Comparison of ENCODE assay signal across 8 cellular contexts in the genomic region with DNA sequence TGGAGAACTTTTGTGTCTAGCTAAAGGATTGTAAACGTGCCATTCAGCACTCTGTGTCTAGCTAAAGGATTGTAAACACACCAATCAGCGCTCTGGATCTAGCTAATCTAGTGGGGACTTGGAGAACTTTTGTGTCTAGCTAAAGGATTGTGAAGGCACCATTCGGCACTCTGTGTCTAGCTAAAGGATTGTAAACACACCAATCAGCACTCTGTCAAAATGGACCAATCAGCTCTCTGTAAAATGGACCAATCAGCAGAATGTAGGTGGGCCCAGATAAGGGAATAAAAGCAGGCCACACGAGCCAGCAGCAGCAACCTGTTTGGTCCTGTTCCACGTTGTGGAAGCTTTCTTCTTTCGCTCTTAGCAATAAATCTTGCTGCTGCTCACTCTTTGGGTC.
A peak's percentile ranks its signal among the peaks of the same experiment; 100 is the strongest.
DNase-seq lines count a peak whose midpoint lies in the region; ATAC-seq and TF ChIP-seq lines count a peak whose summit lies in the region.
"Not testable (repeated sequence)": the region's sequence is repeated elsewhere in the genome, so short reads cannot be mapped to it uniquely, and the experiment has no call there.

No MANE protein-coding gene starts in this region.

- not testable (repeated sequence) for H3K27me3 Mint-ChIP-seq in nephron (ENCODE audit: low read depth)
- H3K27me3 Mint-ChIP-seq in stimulated activated naive CD8-positive, alpha-beta T cell treated with anti-CD3 and anti-CD28 coated beads, Interleukin-15, Interleukin-2, amounts not matched to agents 100 ng/mL and 50 ng/mL, for 24 hours: peaks cover 16% of the 10 kb centered on the region

- H3K4me3 ChIP-seq in HCT116 (replicated peaks in 1 of 2; ENCODE audit: low read depth in 1 of 2, low read length in 2 of 2) (peak overlapping the region; percentile 42 to 57; a peak in 3 of 4 replicates), RWPE2 (ENCODE audit: severe bottlenecking) (peak overlapping the region; percentile 27), breast epithelium (peak overlapping the region in 2 of 3 donors; percentile 38 to 60), epithelial cell of proximal tubule (ENCODE audit: low read depth, low read length) (peak overlapping the region; percentile 34), iPS-18c (ENCODE audit: insufficient read depth, low read depth, low read length) (peak overlapping the region; percentile 44; the same call in 1 of the 2 replicates)

- TF ChIP-seq RAD21 in HCT116 (IDR thresholded peaks at IDR 0.05; ENCODE audit: low read depth): not testable (repeated sequence)

- RAD21 ChIA-PET in HCT116 (lab: Charles Lee; ENCODE audit: low non-redundant PET in 1 of 2, low total read pairs in 2 of 2, uncharacterized antibody in 2 of 2, unreplicated experiment in 2 of 2): not testable (repeated sequence)

- not testable (repeated sequence) for H4K20me1 ChIP-seq in HCT116 (ENCODE audit: insufficient read depth)

- CTCF ChIA-PET in HCT116 (lab: Charles Lee): interaction anchor here (0.6 to 0.8 kb wide), 2 partner anchors 11 to 23 kb away, joined by 3 to 4 read pairs; no protein-coding TSS in a partner anchor

- DNase-seq in DMS 273 (lab: John Stamatoyannopoulos, UW; ENCODE audit: unreplicated experiment): peak; percentile 26
- DNase-seq in HCT116 (ENCODE audit: low read depth, low spot score); RWPE2 (ENCODE audit: low spot score); breast epithelium (ENCODE audit: low spot score in 2 of 2); epithelial cell of proximal tubule (ENCODE audit: low read depth): not testable (repeated sequence)

- H3K79me2 ChIP-seq in HCT116 (ENCODE audit: insufficient read depth, low read length): not testable (repeated sequence)

- not testable (repeated sequence) for BruUV-seq in HCT116 (replicated peaks; lab: Mats Ljungman, UMichigan)

- TF ChIP-seq CTCF in HCT116 (IDR thresholded peaks at IDR 0.05 in 2 of 3, conservative IDR thresholded peaks at IDR 0.05 in 1 of 3; ENCODE audit: borderline replicate concordance in 1 of 3, insufficient read depth in 1 of 3, low read depth in 2 of 3, low read length in 2 of 3); RWPE2 (IDR thresholded peaks at IDR 0.05; ENCODE audit: poor library complexity, severe bottlenecking); breast epithelium (IDR thresholded peaks at IDR 0.05); epithelial cell of proximal tubule (conservative IDR thresholded peaks at IDR 0.05; ENCODE audit: low read depth, low read length); nephron (IDR thresholded peaks at IDR 0.05; ENCODE audit: unreplicated experiment in 3 of 3): not testable (repeated sequence)

- not testable (repeated sequence) for H3K9me3 Mint-ChIP-seq in nephron; stimulated activated naive CD8-positive, alpha-beta T cell treated with anti-CD3 and anti-CD28 coated beads, Interleukin-15, Interleukin-2, amounts not matched to agents 100 ng/mL and 50 ng/mL, for 24 hours

- ATAC-seq in HCT116: peak; percentile 7
- not testable (repeated sequence) for ATAC-seq in RWPE2 (ENCODE audit: low read depth)

- H3K9ac ChIP-seq in HCT116 (ENCODE audit: low read length): peak overlapping the region; percentile 49; the same call in 1 of the 2 replicates

- TF ChIP-seq POLR2A in HCT116 (IDR thresholded peaks at IDR 0.05; ENCODE audit: borderline replicate concordance, extremely low read depth, insufficient read depth, insufficient read length); breast epithelium (IDR thresholded peaks at IDR 0.05): not testable (repeated sequence)

- not testable (repeated sequence) for H3K9me2 ChIP-seq in HCT116 (ENCODE audit: insufficient read depth)

- H3K27ac Mint-ChIP-seq in nephron: peak overlapping the region in 1 of 3 experiments; percentile 71
- H3K27ac Mint-ChIP-seq in stimulated activated naive CD8-positive, alpha-beta T cell treated with anti-CD3 and anti-CD28 coated beads, Interleukin-15, Interleukin-2, amounts not matched to agents 100 ng/mL and 50 ng/mL, for 24 hours: not testable (repeated sequence)

- intact Hi-C loops in HCT116 (cut with micrococcal nuclease); breast epithelium (cut with DNase I; ENCODE audit: low total_unique reads): not testable (repeated sequence)

- H3K4me3 Mint-ChIP-seq in nephron: peak overlapping the region; percentile 53 to 59 (median 59)
- H3K4me3 Mint-ChIP-seq in stimulated activated naive CD8-positive, alpha-beta T cell treated with anti-CD3 and anti-CD28 coated beads, Interleukin-15, Interleukin-2, amounts not matched to agents 100 ng/mL and 50 ng/mL, for 24 hours: peak overlapping the region; percentile 33

- peak overlapping the region; percentile 72 for H3K4me2 ChIP-seq in HCT116 (ENCODE audit: low read length)

- POLR2A ChIA-PET in HCT116 (lab: Charles Lee): not testable (repeated sequence)

- peak overlapping the region; percentile 74 for H2AFZ ChIP-seq in HCT116 (ENCODE audit: low read depth, low read length, poor library complexity, severe bottlenecking)

- H3K36me3 ChIP-seq in HCT116 (ENCODE audit: control insufficient read depth in 1 of 2, insufficient read depth in 2 of 2, low read length in 2 of 2); RWPE2 (ENCODE audit: low read depth); breast epithelium: not testable (repeated sequence)

- not testable (repeated sequence) for H3K27me3 ChIP-seq in HCT116 (ENCODE audit: insufficient read depth, low read length); RWPE2 (ENCODE audit: insufficient read depth, poor library complexity, severe bottlenecking); breast epithelium

- peaks cover 0 to 23% of the 10 kb centered on the region in 2 experiments; a peak in 2 of 4 replicates for H3K4me1 ChIP-seq in HCT116 (ENCODE audit: control insufficient read depth in 1 of 2, insufficient read depth in 2 of 2, low read length in 2 of 2)
- not testable (repeated sequence) for H3K4me1 ChIP-seq in RWPE2 (ENCODE audit: insufficient read depth, poor library complexity, severe bottlenecking); breast epithelium

- peak overlapping the region; percentile 46; the same call in 1 of the 2 replicates for H3K27ac ChIP-seq in HCT116 (ENCODE audit: low read depth, low read length)
- not testable (repeated sequence) for H3K27ac ChIP-seq in RWPE2 (ENCODE audit: poor library complexity, severe bottlenecking); breast epithelium

- H3K36me3 Mint-ChIP-seq in nephron (ENCODE audit: low read depth); stimulated activated naive CD8-positive, alpha-beta T cell treated with anti-CD3 and anti-CD28 coated beads, Interleukin-15, Interleukin-2, amounts not matched to agents 100 ng/mL and 50 ng/mL, for 24 hours (ENCODE audit: low read depth): not testable (repeated sequence)

- not testable (repeated sequence) for H3K9me3 ChIP-seq in HCT116 (ENCODE audit: control insufficient read depth in 1 of 2, insufficient read depth in 1 of 2, low read depth in 1 of 2, low read length in 2 of 2); RWPE2 (ENCODE audit: severe bottlenecking); breast epithelium; iPS-18c (ENCODE audit: control insufficient read depth, insufficient read depth, low read length)

- not testable (repeated sequence) for H3K4me1 Mint-ChIP-seq in nephron; stimulated activated naive CD8-positive, alpha-beta T cell treated with anti-CD3 and anti-CD28 coated beads, Interleukin-15, Interleukin-2, amounts not matched to agents 100 ng/mL and 50 ng/mL, for 24 hours (ENCODE audit: low read depth)
